Comparison of ENCODE assay signal across 1 cellular context in the genomic region with DNA sequence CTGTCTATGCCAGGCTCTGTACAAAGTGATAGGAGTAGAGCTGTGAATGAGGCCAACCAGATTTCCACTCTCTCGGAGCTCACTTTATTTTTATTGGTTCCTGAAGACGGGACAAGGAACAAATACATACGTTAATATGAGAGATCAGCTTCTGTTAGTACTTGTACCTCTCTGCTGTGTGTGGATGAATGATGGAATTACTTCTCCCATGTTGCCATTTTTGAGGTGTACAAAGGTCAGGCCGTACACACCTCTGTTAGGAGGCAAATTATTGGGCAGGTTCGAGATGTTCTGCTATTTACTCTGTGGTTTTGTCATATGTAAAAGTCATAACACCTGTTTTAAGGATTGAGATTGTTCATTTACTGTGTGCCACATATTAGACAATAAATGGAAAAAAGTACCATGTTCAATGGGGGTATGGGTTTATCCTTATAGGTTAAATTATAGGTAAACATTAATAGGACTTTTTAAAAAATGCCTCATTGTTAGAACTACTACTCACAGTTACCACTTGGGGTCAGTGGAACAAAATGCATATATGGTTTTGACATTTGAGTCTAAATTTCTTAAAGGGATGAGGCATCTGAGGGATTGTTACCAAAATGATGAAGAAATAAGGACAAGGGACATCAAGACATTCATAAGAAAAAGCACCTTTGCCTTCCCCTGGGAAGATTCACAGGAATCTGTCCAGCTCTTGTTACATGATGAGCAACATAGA.
TF ChIP-seq lines count a peak whose summit lies in the region.

No MANE protein-coding gene starts in this region.

TF ChIP-seq in HCT116, 20 proteins besides CTCF, POLR2A, EP300 and RAD21 (continued from another document):
- TF ChIP-seq, protein P1, sequence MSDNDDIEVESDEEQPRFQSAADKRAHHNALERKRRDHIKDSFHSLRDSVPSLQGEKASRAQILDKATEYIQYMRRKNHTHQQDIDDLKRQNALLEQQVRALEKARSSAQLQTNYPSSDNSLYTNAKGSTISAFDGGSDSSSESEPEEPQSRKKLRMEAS (IDR thresholded peaks at IDR 0.05): no peak
TF ChIP-seq in HCT116: peak in this region for 0.
